ENCODE assay signal across 2 cellular contexts in the genomic region with DNA sequence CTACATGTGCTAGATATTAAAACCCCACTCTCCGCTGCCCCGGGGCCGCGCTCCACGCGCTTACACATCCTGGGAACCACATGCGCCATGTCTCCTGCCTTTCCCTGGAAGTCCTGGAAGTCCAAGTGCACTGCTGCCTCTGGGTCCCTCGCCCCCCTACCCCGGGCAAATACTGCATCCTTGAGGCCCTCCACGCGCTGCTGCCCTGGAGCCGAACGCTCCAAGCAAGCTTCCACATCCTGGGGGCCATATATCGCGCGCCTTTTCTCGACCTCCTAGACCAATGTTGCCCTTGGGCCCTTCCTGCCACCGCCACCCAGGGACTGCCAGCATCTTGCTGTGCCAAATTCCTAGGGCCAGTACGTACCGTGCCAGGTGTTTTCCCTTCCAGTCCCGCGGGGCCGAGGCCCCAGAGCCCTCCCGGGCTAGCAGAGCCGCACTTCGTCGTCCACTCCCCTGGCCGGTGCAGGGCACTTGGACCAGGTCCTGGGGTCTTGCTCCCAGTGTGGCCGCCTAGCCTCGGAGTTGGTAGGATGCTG.
TF ChIP-seq lines count a peak whose summit lies in the region.

No MANE protein-coding gene starts in this region.

TF ChIP-seq in SK-N-SH, 30 proteins besides CTCF, POLR2A, EP300 and RAD21 (continued from another document):
- TF ChIP-seq NRF1 (IDR thresholded peaks at IDR 0.05; ENCODE audit: low read depth, low read length), result no peak
- no peak for TF ChIP-seq SIN3A (IDR thresholded peaks at IDR 0.05; ENCODE audit: borderline replicate concordance, low read depth, low read length)
- TF ChIP-seq, protein P1, sequence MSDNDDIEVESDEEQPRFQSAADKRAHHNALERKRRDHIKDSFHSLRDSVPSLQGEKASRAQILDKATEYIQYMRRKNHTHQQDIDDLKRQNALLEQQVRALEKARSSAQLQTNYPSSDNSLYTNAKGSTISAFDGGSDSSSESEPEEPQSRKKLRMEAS (IDR thresholded peaks at IDR 0.05; ENCODE audit: low read depth), result no peak
- TF ChIP-seq POLR2AphosphoS5 (IDR thresholded peaks at IDR 0.05; ENCODE audit: low read depth, low read length), result no peak
- no peak for TF ChIP-seq RXRA (IDR thresholded peaks at IDR 0.05; ENCODE audit: borderline replicate concordance, low read depth)
- no peak for TF ChIP-seq USF1 (IDR thresholded peaks at IDR 0.05; ENCODE audit: borderline replicate concordance, low read depth)
- no peak for TF ChIP-seq GABPA (IDR thresholded peaks at IDR 0.05; ENCODE audit: low read depth)
- no peak for TF ChIP-seq RFX5 (IDR thresholded peaks at IDR 0.05; ENCODE audit: low read length)
- TF ChIP-seq TAF1 (IDR thresholded peaks at IDR 0.05; ENCODE audit: borderline replicate concordance, low read depth, low read length), result no peak
- no peak for TF ChIP-seq MXI1 (IDR thresholded peaks at IDR 0.05; ENCODE audit: low read depth, low read length)
TF ChIP-seq in SK-N-SH: peak in this region for 0.

TF ChIP-seq in SK-N-SH treated with all-trans-retinoic acid at 6 μM for 48 hours, 23 proteins besides CTCF, POLR2A, EP300 and RAD21 (continued from another document):
- TF ChIP-seq, protein P2, sequence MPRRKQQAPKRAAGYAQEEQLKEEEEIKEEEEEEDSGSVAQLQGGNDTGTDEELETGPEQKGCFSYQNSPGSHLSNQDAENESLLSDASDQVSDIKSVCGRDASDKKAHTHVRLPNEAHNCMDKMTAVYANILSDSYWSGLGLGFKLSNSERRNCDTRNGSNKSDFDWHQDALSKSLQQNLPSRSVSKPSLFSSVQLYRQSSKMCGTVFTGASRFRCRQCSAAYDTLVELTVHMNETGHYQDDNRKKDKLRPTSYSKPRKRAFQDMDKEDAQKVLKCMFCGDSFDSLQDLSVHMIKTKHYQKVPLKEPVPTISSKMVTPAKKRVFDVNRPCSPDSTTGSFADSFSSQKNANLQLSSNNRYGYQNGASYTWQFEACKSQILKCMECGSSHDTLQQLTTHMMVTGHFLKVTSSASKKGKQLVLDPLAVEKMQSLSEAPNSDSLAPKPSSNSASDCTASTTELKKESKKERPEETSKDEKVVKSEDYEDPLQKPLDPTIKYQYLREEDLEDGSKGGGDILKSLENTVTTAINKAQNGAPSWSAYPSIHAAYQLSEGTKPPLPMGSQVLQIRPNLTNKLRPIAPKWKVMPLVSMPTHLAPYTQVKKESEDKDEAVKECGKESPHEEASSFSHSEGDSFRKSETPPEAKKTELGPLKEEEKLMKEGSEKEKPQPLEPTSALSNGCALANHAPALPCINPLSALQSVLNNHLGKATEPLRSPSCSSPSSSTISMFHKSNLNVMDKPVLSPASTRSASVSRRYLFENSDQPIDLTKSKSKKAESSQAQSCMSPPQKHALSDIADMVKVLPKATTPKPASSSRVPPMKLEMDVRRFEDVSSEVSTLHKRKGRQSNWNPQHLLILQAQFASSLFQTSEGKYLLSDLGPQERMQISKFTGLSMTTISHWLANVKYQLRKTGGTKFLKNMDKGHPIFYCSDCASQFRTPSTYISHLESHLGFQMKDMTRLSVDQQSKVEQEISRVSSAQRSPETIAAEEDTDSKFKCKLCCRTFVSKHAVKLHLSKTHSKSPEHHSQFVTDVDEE (CRISPR knock-in tag; IDR thresholded peaks at IDR 0.05), result no peak
- TF ChIP-seq TOX (CRISPR knock-in tag; IDR thresholded peaks at IDR 0.05; ENCODE audit: borderline replicate concordance), result no peak
